Comparison of ENCODE assay signal across 25 cellular contexts in the genomic region with DNA sequence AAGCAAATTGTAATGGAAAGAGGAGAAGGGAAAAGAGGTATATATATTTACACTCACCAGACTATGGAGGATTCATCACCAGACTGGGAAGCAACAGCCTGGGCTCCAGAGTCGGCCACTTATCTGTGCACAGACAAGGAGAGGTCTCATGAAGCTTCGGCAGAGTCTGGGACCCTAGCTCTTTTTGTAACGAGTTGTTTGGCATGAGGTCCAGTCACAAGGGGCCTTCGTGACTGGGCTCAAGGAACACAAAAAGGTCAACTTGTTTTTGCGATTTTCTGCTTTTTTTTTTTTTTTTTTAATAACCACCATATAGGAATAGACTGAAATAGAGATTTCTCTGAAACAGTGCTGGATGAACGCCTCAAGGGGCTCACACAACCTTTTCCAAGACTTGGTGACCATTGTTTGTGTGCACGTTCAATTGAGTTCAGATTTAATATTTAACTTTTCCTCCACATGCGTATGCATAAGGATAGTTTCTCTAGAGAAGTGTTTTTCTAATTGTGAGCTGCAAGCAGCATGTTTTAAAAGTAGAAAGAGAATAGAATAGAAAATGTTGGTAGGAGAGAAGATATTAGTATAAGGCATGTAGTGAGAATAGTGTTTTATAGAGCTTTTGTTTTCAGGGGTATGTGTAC. TPM values are rescaled to one million over a fixed set of nuclear protein-coding genes. Genes with fewer than 3 reads are reported as not detected.
A peak's percentile ranks its signal among the peaks of the same experiment; 100 is the strongest.
DNase-seq lines count a peak whose midpoint lies in the region; ATAC-seq and TF ChIP-seq lines count a peak whose summit lies in the region.
"Had no signal": no experiment of that assay in that cellular context is flagged by ENCODE, and none has a peak within 500 bp of the region (broad histone marks: within the 10 kb centered on the region; RNA-seq: fewer than 3 reads in every experiment).

No MANE protein-coding gene starts in this region.

- H3K9me3 Mint-ChIP-seq in natural killer cell (no peaks in the 10 kb centered on the region), memory B cell (no peaks in the 10 kb centered on the region)
- no peaks in the 10 kb centered on the region for H3K9me3 Mint-ChIP-seq in natural killer cell treated with Interleukin-12 subunit alpha and Interleukin-12 subunit beta and Interleukin-15 and Interleukin-18, amount 100 ng/mL, for 72 hours
- H3K9me3 Mint-ChIP-seq: activated CD4-positive, alpha-beta memory T cell treated with anti-CD3 and anti-CD28 coated beads for 36 hours had no signal

- DNase-seq in natural killer cell (no peak), memory B cell (ENCODE audit: low spot score in 2 of 2) (no peak), NCI-H345 (lab: John Stamatoyannopoulos, UW) (no peak), NCI-H1105 treated with DMSO at 0.1 percent for 48 hours (lab: John Stamatoyannopoulos, UW) (no peak)
- DNase-seq in natural killer cell treated with Interleukin-12 subunit alpha and Interleukin-12 subunit beta and Interleukin-15 and Interleukin-18, amount 100 ng/mL, for 72 hours (ENCODE audit: low spot score), result no peak
- DNase-seq in activated effector memory CD4-positive, alpha-beta T cell treated with anti-CD3 and anti-CD28 coated beads, Interleukin-2, amount 50 U/mL, for 16 hours, result no peak
- DNase-seq: ACHN; activated CD4-positive, alpha-beta memory T cell treated with anti-CD3 and anti-CD28 coated beads for 36 hours; adrenal gland; DMS79; erythroblast; foreskin fibroblast; mesenchymal stem cell; NCI-H187; Peyer's patch; SHP77 treated with DMSO at 0.1 percent for 48 hours; small intestine; SW 1271; transverse colon had no signal

- H3K4me3 Mint-ChIP-seq in natural killer cell (no peak overlapping the region), memory B cell (no peak overlapping the region)
- no peak overlapping the region for H3K4me3 Mint-ChIP-seq in natural killer cell treated with Interleukin-12 subunit alpha and Interleukin-12 subunit beta and Interleukin-15 and Interleukin-18, amount 100 ng/mL, for 72 hours
- H3K4me3 Mint-ChIP-seq: activated CD4-positive, alpha-beta memory T cell treated with anti-CD3 and anti-CD28 coated beads for 36 hours; brain had no signal

- peak overlapping the region; percentile 27; the same call in 1 of the 2 replicates for H3K27ac ChIP-seq in VCaP
- H3K27ac ChIP-seq: adrenal gland, BLaER1, Peyer's patch, transverse colon had no signal

- H3K27ac Mint-ChIP-seq in natural killer cell, result peak overlapping the region; percentile 37 to 64
- H3K27ac Mint-ChIP-seq in natural killer cell treated with Interleukin-12 subunit alpha and Interleukin-12 subunit beta and Interleukin-15 and Interleukin-18, amount 100 ng/mL, for 72 hours, result no peak overlapping the region
- peak overlapping the region; percentile 73 for H3K27ac Mint-ChIP-seq in memory B cell
- H3K27ac Mint-ChIP-seq: activated CD4-positive, alpha-beta memory T cell treated with anti-CD3 and anti-CD28 coated beads for 36 hours had no signal

- H3K36me3 Mint-ChIP-seq in natural killer cell (no peaks in the 10 kb centered on the region), memory B cell (peaks cover 12% of the 10 kb centered on the region)
- peaks cover 6% of the 10 kb centered on the region for H3K36me3 Mint-ChIP-seq in natural killer cell treated with Interleukin-12 subunit alpha and Interleukin-12 subunit beta and Interleukin-15 and Interleukin-18, amount 100 ng/mL, for 72 hours

- TF ChIP-seq CTCF in natural killer cell (IDR thresholded peaks at IDR 0.05) (no peak), VCaP (conservative IDR thresholded peaks at IDR 0.05) (no peak)

- H3K4me1 Mint-ChIP-seq in natural killer cell (peaks cover 75% of the 10 kb centered on the region in 2 donors), memory B cell (peaks cover 29% of the 10 kb centered on the region)
- peaks cover 41 to 47% of the 10 kb centered on the region in 2 donors for H3K4me1 Mint-ChIP-seq in natural killer cell treated with Interleukin-12 subunit alpha and Interleukin-12 subunit beta and Interleukin-15 and Interleukin-18, amount 100 ng/mL, for 72 hours (ENCODE audit: low read depth in 2 of 2)

- H3K27me3 Mint-ChIP-seq in natural killer cell (ENCODE audit: low read depth in 2 of 2) (no peaks in the 10 kb centered on the region), memory B cell (no peaks in the 10 kb centered on the region)
- no peaks in the 10 kb centered on the region for H3K27me3 Mint-ChIP-seq in natural killer cell treated with Interleukin-12 subunit alpha and Interleukin-12 subunit beta and Interleukin-15 and Interleukin-18, amount 100 ng/mL, for 72 hours
- H3K27me3 Mint-ChIP-seq: activated CD4-positive, alpha-beta memory T cell treated with anti-CD3 and anti-CD28 coated beads for 36 hours; brain had no signal

- ATAC-seq in natural killer cell (no peak), memory B cell (ENCODE audit: low read depth) (no peak), HG02588 (IDR thresholded peaks at IDR 0.05; ENCODE audit: unreplicated experiment) (no peak)
- ATAC-seq in natural killer cell treated with Interleukin-12 subunit alpha and Interleukin-12 subunit beta and Interleukin-15 and Interleukin-18, amount 100 ng/mL, for 72 hours, result no peak
- ATAC-seq: activated CD4-positive, CD25-positive, alpha-beta regulatory T cell treated with anti-CD3 and anti-CD28 coated beads, Interleukin-2, amount 50 U/mL, for 24 hours; HepG2 had no signal

- intact Hi-C loops in natural killer cell (cut with micrococcal nuclease), result no loop called here

RNA-seq across cellular contexts. Expression of gene BPTF, which starts 25.8 kb away (rescaled TPM):
- total RNA-seq in natural killer cell, result 100 to 1,000 TPM; 168 to 205 (median 193) TPM
- total RNA-seq in natural killer cell treated with Interleukin-12 subunit alpha and Interleukin-12 subunit beta and Interleukin-15 and Interleukin-18, amount 100 ng/mL, for 72 hours, result 10 to 100 TPM; 73.4 to 94.7 TPM

Comparison
In these comparisons a context has a peak if more than half of its experiments do, and no peak if none do; other contexts are left out.
1. H3K27ac Mint-ChIP-seq: peak in natural killer cell (2 of 2) and memory B cell (single experiment); none in natural killer cell treated with Interleukin-12 subunit alpha and Interleukin-12 subunit beta and Interleukin-15 and Interleukin-18, amount 100 ng/mL, for 72 hours (0 of 2).